In genomic region chr21:45533731-45534571, GRCh38 we compare ENCODE assay signal across 12 cellular contexts. TPM values are rescaled to one million over a fixed set of nuclear protein-coding genes. Genes with fewer than 3 reads are reported as not detected.
DNase-seq lines count a peak whose midpoint lies in the region; ATAC-seq and TF ChIP-seq lines count a peak whose summit lies in the region.
"Had no signal": no experiment of that assay in that cellular context is flagged by ENCODE, and none has a peak within 500 bp of the region (broad histone marks: within the 10 kb centered on the region; RNA-seq: fewer than 3 reads in every experiment).

No MANE protein-coding gene starts in this region.

- peaks cover 39 to 68% (median 53%) of the 10 kb centered on the region in 10 experiments for H3K4me1 ChIP-seq in BLaER1 treated with 17β-estradiol and CSF1 and Interleukin-3, amounts not matched to agents 10 nM and 100 nM
- H3K4me1 ChIP-seq in adipocyte (ENCODE audit: control insufficient read depth, insufficient read depth, low read length) (peaks cover 20% of the 10 kb centered on the region), ovary (ENCODE audit: insufficient read depth) (peaks cover 7% of the 10 kb centered on the region), osteoblast (ENCODE audit: insufficient read depth, low read length) (no peaks in the 10 kb centered on the region), A673 (ENCODE audit: insufficient read depth, low read length, poor library complexity, severe bottlenecking) (peaks cover 6% of the 10 kb centered on the region)
- H3K4me1 ChIP-seq: parathyroid adenoma had no signal

- no peak overlapping the region for H2AFZ ChIP-seq in osteoblast (ENCODE audit: low read length)
- H2AFZ ChIP-seq: hepatocyte, parathyroid adenoma had no signal

- TF ChIP-seq POLR2A in ovary (IDR thresholded peaks at IDR 0.05), result no peak

- peak overlapping the region in 10 of 11 experiments; percentile 34 to 67 (median 55); a peak in 15 of 22 replicates for H3K9ac ChIP-seq in BLaER1 treated with 17β-estradiol and CSF1 and Interleukin-3, amounts not matched to agents 10 nM and 100 nM
- H3K9ac ChIP-seq in adipocyte (ENCODE audit: low read length), result peak overlapping the region; percentile 63
- H3K9ac ChIP-seq: parathyroid adenoma had no signal

- TF ChIP-seq EP300 in ovary (IDR thresholded peaks at IDR 0.05), result no peak

- intact Hi-C loops in left cardiac atrium (cut with DNase I) (no loop called here), ovary (cut with DNase I) (no loop called here), A673 (cut with micrococcal nuclease; ENCODE audit: unreplicated experiment) (no loop called here)

- POLR2A ChIA-PET in A673 (lab: Charles Lee; ENCODE audit: low non-redundant PET), result no interaction called here

- peak overlapping the region; percentile 86 to 97 (median 92) for H3K4me2 ChIP-seq in BLaER1 treated with 17β-estradiol and CSF1 and Interleukin-3, amounts not matched to agents 10 nM and 100 nM
- no peak overlapping the region for H3K4me2 ChIP-seq in osteoblast (ENCODE audit: insufficient read depth, low read length)
- H3K4me2 ChIP-seq: hepatocyte had no signal

- peaks cover 0 to 75% (median 48%) of the 10 kb centered on the region in 11 experiments; a peak in 17 of 22 replicates for H4K20me1 ChIP-seq in BLaER1 treated with 17β-estradiol and CSF1 and Interleukin-3, amounts not matched to agents 10 nM and 100 nM
- no peaks in the 10 kb centered on the region for H4K20me1 ChIP-seq in osteoblast (ENCODE audit: insufficient read depth, low read length)

- H3K9me3 ChIP-seq in BLaER1 treated with 17β-estradiol and CSF1 and Interleukin-3, amounts not matched to agents 10 nM and 100 nM (replicated peaks in 1 of 11), result peaks cover 0 to 9% (median 0%) of the 10 kb centered on the region in 11 experiments; a peak in 6 of 22 replicates
- H3K9me3 ChIP-seq in adipocyte (ENCODE audit: control insufficient read depth, low read length), result no peaks in the 10 kb centered on the region
- no peaks in the 10 kb centered on the region for H3K9me3 ChIP-seq in ovary
- H3K9me3 ChIP-seq in osteoblast (ENCODE audit: low read depth, low read length), result no peaks in the 10 kb centered on the region
- no peaks in the 10 kb centered on the region for H3K9me3 ChIP-seq in A673 (ENCODE audit: low read depth, low read length, poor library complexity, severe bottlenecking)

- H3K4me3 ChIP-seq in BLaER1 treated with 17β-estradiol and CSF1 and Interleukin-3, amounts not matched to agents 10 nM and 100 nM, result peak overlapping the region in 1 of 10 experiments; percentile 34; a peak in 3 of 20 replicates
- H3K4me3 ChIP-seq in adipocyte (ENCODE audit: low read length) (peak overlapping the region; percentile 55), ovary (no peak overlapping the region), osteoblast (ENCODE audit: insufficient read depth, low read length) (no peak overlapping the region), A673 (ENCODE audit: low read depth, low read length, poor library complexity, severe bottlenecking) (no peak overlapping the region)
- H3K4me3 ChIP-seq: hepatocyte had no signal

- peak; percentile 28 to 51 for ATAC-seq in left cardiac atrium
- ATAC-seq: HCT116 had no signal

- H3K27ac ChIP-seq in BLaER1 treated with 17β-estradiol and CSF1 and Interleukin-3, amounts not matched to agents 10 nM and 100 nM, result peak overlapping the region in 10 of 11 experiments; percentile 43 to 72 (median 64); a peak in 20 of 22 replicates
- H3K27ac ChIP-seq in ovary (no peak overlapping the region), osteoblast (ENCODE audit: low read depth, low read length) (no peak overlapping the region), A673 (ENCODE audit: low read depth, low read length, poor library complexity, severe bottlenecking) (no peak overlapping the region)
- H3K27ac ChIP-seq: hepatocyte, parathyroid adenoma had no signal

- H3K79me2 ChIP-seq in osteoblast (ENCODE audit: insufficient read depth, low read length), result no peaks in the 10 kb centered on the region
- H3K79me2 ChIP-seq: hepatocyte, parathyroid adenoma had no signal

- H3K36me3 ChIP-seq in BLaER1 treated with 17β-estradiol and CSF1 and Interleukin-3, amounts not matched to agents 10 nM and 100 nM, result peaks cover 26 to 93% (median 72%) of the 10 kb centered on the region in 11 experiments
- H3K36me3 ChIP-seq in adipocyte (ENCODE audit: control insufficient read depth, insufficient read depth, low read length, severe bottlenecking) (peaks cover 15% of the 10 kb centered on the region), ovary (no peaks in the 10 kb centered on the region), osteoblast (ENCODE audit: insufficient read depth, low read length) (peaks cover 9% of the 10 kb centered on the region), A673 (ENCODE audit: insufficient read depth, low read length, poor library complexity, severe bottlenecking) (peaks cover 35% of the 10 kb centered on the region)

- CTCF ChIA-PET in A673 (lab: Charles Lee), result no interaction called here

- no peak for TF ChIP-seq CTCF in ovary (IDR thresholded peaks at IDR 0.05)
- no peak for TF ChIP-seq CTCF in osteoblast (IDR thresholded peaks at IDR 0.05; ENCODE audit: extremely low read depth, low read depth, low read length)
- no peak for TF ChIP-seq CTCF in A673 (conservative IDR thresholded peaks at IDR 0.05; ENCODE audit: low read depth, low read length)

- BruUV-seq in A673 (replicated peaks; lab: Mats Ljungman, UMichigan), result no TSS peak

- no peak for DNase-seq in adipocyte (ENCODE audit: low read depth)
- peak; percentile 27 for DNase-seq in left cardiac atrium
- peak in 3 of 5 donors; percentile 17 to 34 (median 21) for DNase-seq in ovary
- no peak for DNase-seq in osteoblast (ENCODE audit: insufficient read length, low spot score, missing footprints)
- DNase-seq in A673 (ENCODE audit: low spot score), result no peak
- no peak for DNase-seq in activated gamma-delta T cell (lab: John Stamatoyannopoulos, UW)
- DNase-seq in stimulated activated CD4-positive, alpha-beta T cell treated with anti-CD3 and anti-CD28 coated beads, Interleukin-4, amount 100 ng/mL, for 24 hours, result no peak
- DNase-seq: stimulated activated CD4-positive, alpha-beta T cell treated with anti-CD3 and anti-CD28 coated beads, Interleukin-1b, Interleukin-23, amount 100 ng/mL, for 48 hours had no signal

- no peaks in the 10 kb centered on the region for H3K27me3 ChIP-seq in BLaER1 treated with 17β-estradiol and CSF1 and Interleukin-3, amounts not matched to agents 10 nM and 100 nM
- no peaks in the 10 kb centered on the region for H3K27me3 ChIP-seq in adipocyte (replicated peaks; ENCODE audit: control insufficient read depth, insufficient read depth, low read length)
- H3K27me3 ChIP-seq in ovary, result no peaks in the 10 kb centered on the region
- no peaks in the 10 kb centered on the region for H3K27me3 ChIP-seq in osteoblast (ENCODE audit: insufficient read depth, low read length)
- H3K27me3 ChIP-seq in A673 (replicated peaks; ENCODE audit: insufficient read depth, low read depth, low read length, poor library complexity), result no peaks in the 10 kb centered on the region
- H3K27me3 ChIP-seq: hepatocyte had no signal

- whole genome bisulfite sequencing in ovary, 3 donors, result 68 to 74% (median 70%) methylated on average over 12 to 27 of the region's 27 CpGs

RNA-seq across cellular contexts. Expression of gene SLC19A1, which starts 8.3 kb away (rescaled TPM):
- 1 to 10 TPM; 5.4 to 8.6 TPM for total RNA-seq in left cardiac atrium
- total RNA-seq in ovary, result 10 to 100 TPM in 4 of 7 donors, 1 to 10 TPM in 3; 2.4 to 18.2 (median 10.1) TPM
- polyA plus RNA-seq in ovary, result 1 to 10 TPM in 1 of 2 donors, under 1 TPM in 1; 0.88 to 6.9 TPM
- total RNA-seq in osteoblast, result 2.9 and 3.2 TPM in 2 replicates
- 59.6 and 72.1 TPM in 2 replicates for total RNA-seq in A673 (2021)

Comparison
In these comparisons a context has a peak if more than half of its experiments do, and no peak if none do; other contexts are left out.
1. H3K27ac ChIP-seq: peak in BLaER1 treated with 17β-estradiol and CSF1 and Interleukin-3, amounts not matched to agents 10 nM and 100 nM (10 of 11); none in ovary (0 of 2), osteoblast (single experiment) and A673 (single experiment).
2. DNase-seq: peak in left cardiac atrium (single experiment) and ovary (3 of 5); none in adipocyte (single experiment), osteoblast (single experiment), A673 (single experiment), activated gamma-delta T cell (single experiment) and stimulated activated CD4-positive, alpha-beta T cell treated with anti-CD3 and anti-CD28 coated beads, Interleukin-4, amount 100 ng/mL, for 24 hours (single experiment).